In genomic region chr19:6424190-6424938, GRCh38 we compare ENCODE assay signal across 8 cellular contexts. TPM values are rescaled to one million over a fixed set of nuclear protein-coding genes. Genes with fewer than 3 reads are reported as not detected.
DNase-seq lines count a peak whose midpoint lies in the region; ATAC-seq, FAIRE-seq and TF ChIP-seq lines count a peak whose summit lies in the region.

A gene with protein sequence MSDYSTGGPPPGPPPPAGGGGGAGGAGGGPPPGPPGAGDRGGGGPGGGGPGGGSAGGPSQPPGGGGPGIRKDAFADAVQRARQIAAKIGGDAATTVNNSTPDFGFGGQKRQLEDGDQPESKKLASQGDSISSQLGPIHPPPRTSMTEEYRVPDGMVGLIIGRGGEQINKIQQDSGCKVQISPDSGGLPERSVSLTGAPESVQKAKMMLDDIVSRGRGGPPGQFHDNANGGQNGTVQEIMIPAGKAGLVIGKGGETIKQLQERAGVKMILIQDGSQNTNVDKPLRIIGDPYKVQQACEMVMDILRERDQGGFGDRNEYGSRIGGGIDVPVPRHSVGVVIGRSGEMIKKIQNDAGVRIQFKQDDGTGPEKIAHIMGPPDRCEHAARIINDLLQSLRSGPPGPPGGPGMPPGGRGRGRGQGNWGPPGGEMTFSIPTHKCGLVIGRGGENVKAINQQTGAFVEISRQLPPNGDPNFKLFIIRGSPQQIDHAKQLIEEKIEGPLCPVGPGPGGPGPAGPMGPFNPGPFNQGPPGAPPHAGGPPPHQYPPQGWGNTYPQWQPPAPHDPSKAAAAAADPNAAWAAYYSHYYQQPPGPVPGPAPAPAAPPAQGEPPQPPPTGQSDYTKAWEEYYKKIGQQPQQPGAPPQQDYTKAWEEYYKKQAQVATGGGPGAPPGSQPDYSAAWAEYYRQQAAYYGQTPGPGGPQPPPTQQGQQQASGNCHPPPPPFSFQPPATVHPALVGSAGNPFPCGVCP (minus strand): TSS chr19:6424811. CDS start chr19:6424701, 110 bp downstream.

- peak within 1 kb of the TSS; percentile 99 for H3K4me3 ChIP-seq in Jurkat, Clone E6-1 (ENCODE audit: low read length)
- peak within 1 kb of the TSS; percentile 57 to 87 (median 76) for H3K4me3 ChIP-seq in pancreas

- H3K27ac Mint-ChIP-seq in activated T-helper 17 cell treated with anti-CD3 and anti-CD28 coated beads, Interleukin-2, amount 50 U/mL, for 72 hours = peak within 1 kb of the TSS; percentile 87

- H3K4me1 Mint-ChIP-seq in activated T-helper 17 cell treated with anti-CD3 and anti-CD28 coated beads, Interleukin-2, amount 50 U/mL, for 72 hours = peaks cover 8% of the 10 kb centered on the region

- H3K27ac ChIP-seq in pancreas = peak within 1 kb of the TSS; percentile 53 to 82 (median 74)

- H3K9me3 ChIP-seq in pancreas = no peaks in the 10 kb centered on the region

- H3K4me3 Mint-ChIP-seq in activated T-helper 17 cell treated with anti-CD3 and anti-CD28 coated beads, Interleukin-2, amount 50 U/mL, for 72 hours = peak within 1 kb of the TSS; percentile 87

- peaks cover 46% of the 10 kb centered on the region for H3K36me3 Mint-ChIP-seq in activated T-helper 17 cell treated with anti-CD3 and anti-CD28 coated beads, Interleukin-2, amount 50 U/mL, for 72 hours (ENCODE audit: low read depth)

- peak; percentile 23 for DNase-seq in Daoy (ENCODE audit: low read depth)
- DNase-seq in Jurkat, Clone E6-1 (ENCODE audit: low read depth, low spot score) = no peak
- no peak for DNase-seq in glomerular endothelial cell (ENCODE audit: extremely low read depth, low read depth, low spot score)
- peak in 4 of 6 donors; percentile 37 to 100 (median 66) for DNase-seq in pancreas
- no peak for DNase-seq in NCI-H1436 (lab: John Stamatoyannopoulos, UW)
- DNase-seq in SIG-M5 treated with dmso at 0.1 percent for 504 hours (lab: John Stamatoyannopoulos, UW; ENCODE audit: unreplicated experiment) = no peak

- no peaks in the 10 kb centered on the region for H3K9me3 Mint-ChIP-seq in activated T-helper 17 cell treated with anti-CD3 and anti-CD28 coated beads, Interleukin-2, amount 50 U/mL, for 72 hours

- peaks cover 0 to 15% (median 6%) of the 10 kb centered on the region in 3 donors for H3K36me3 ChIP-seq in pancreas

- no peaks in the 10 kb centered on the region for H3K27me3 Mint-ChIP-seq in activated T-helper 17 cell treated with anti-CD3 and anti-CD28 coated beads, Interleukin-2, amount 50 U/mL, for 72 hours

- no peak for FAIRE-seq in pancreas (lab: Jason Lieb, UNC)

- H3K4me1 ChIP-seq in pancreas = peaks cover 0 to 11% (median 0%) of the 10 kb centered on the region in 3 donors

- no peak for ATAC-seq in activated T-helper 17 cell treated with anti-CD3 and anti-CD28 coated beads, Interleukin-2, amount 50 U/mL, for 72 hours (replicated peaks)
- ATAC-seq in pancreas (no peak), HG03135 (IDR thresholded peaks at IDR 0.05; ENCODE audit: unreplicated experiment) (no peak)

- TF ChIP-seq CTCF in pancreas (IDR thresholded peaks at IDR 0.05) = no peak

- 0 to 1% methylated on average over 28 to 115 of the region's 115 CpGs for WGBS in pancreas, 2 donors

- intact Hi-C loops in pancreas (cut with DNase I) = no loop called here

- H3K27me3 ChIP-seq in pancreas = no peaks in the 10 kb centered on the region

RNA-seq across cellular contexts. Expression of the gene that starts here (rescaled TPM):
- total RNA-seq in Daoy (2014; rRNA removed; shearing (Covaris generic)) = 76.0 and 84.9 TPM in 2 replicates
- polyA plus RNA-seq in Jurkat, Clone E6-1 (2012; ENCODE audit: insufficient read depth, insufficient read length) = 265 TPM
- 100 to 1,000 TPM; 214 to 354 TPM for total RNA-seq in activated T-helper 17 cell treated with anti-CD3 and anti-CD28 coated beads, Interleukin-2, amount 50 U/mL, for 72 hours
- total RNA-seq in glomerular endothelial cell = 233 and 255 TPM in 2 replicates
- 100 to 1,000 TPM in 1 of 6 donors, 10 to 100 TPM in 5; 67.2 to 119 (median 93.1) TPM for total RNA-seq in pancreas
- polyA plus RNA-seq in pancreas = 10 to 100 TPM; 69.7 to 98.2 TPM

Comparison
In these comparisons a context has a peak if more than half of its experiments do, and no peak if none do; other contexts are left out.
1. DNase-seq: peak in Daoy (single experiment) and pancreas (4 of 6); none in Jurkat, Clone E6-1 (single experiment), glomerular endothelial cell (single experiment), NCI-H1436 (single experiment) and SIG-M5 treated with dmso at 0.1 percent for 504 hours (single experiment).